13 cellular contexts compared by ENCODE assay signal in the genomic region with DNA sequence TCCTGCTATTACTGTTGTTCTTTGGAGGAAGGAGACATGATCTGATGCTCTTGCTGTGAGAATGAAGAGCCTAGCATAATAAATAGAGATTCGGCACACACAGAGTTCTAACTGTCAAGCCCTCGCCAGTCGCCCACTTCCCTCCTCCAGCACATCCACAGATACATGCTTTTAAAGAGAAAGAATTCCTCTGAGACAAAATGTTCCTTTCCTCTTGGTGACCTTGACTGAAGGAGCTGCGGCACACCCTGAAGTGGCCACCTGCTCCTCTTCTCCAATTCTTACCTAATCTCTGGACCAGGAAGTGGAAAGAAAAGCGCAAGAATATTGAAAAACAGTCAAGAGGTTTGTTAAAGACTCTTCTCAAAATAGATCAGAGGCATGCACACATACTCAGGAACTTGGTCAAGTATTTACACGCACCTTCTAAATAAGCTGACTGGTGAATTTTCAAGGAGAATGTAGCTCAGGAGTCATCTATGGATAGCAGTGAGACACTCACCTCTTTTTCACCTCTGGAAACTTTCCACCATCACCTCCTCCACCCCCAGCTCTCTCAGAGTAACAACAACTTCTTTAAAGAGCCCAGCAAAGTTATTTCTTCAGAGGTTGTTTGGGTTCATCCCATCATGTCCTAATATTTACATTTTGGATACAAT.
"Had no signal": no experiment of that assay in that cellular context is flagged by ENCODE, and none has a peak within 500 bp of the region (broad histone marks: within the 10 kb centered on the region; RNA-seq: fewer than 3 reads in every experiment).

No MANE protein-coding gene starts in this region.

- DNase-seq: activated CD4-positive, alpha-beta T cell treated with anti-CD3 and anti-CD28 coated beads, Interleukin-2, amount 50 U/mL, for 48 hours; activated CD4-positive, CD25-positive, alpha-beta regulatory T cell treated with anti-CD3 and anti-CD28 coated beads, Interleukin-2, amount 50 U/mL, for 72 hours; activated effector memory CD4-positive, alpha-beta T cell treated with anti-CD3 and anti-CD28 coated beads, Interleukin-2, amount 50 U/mL, for 16 hours; activated T-cell treated with anti-CD3 and anti-CD28 coated beads, Interleukin-2, amount 50 U/mL, for 4 hours; amniotic stem cell; glutamatergic neuron; right cardiac atrium had no signal

- H3K36me3 Mint-ChIP-seq: activated naive CD4-positive, alpha-beta T cell treated with anti-CD3 and anti-CD28 coated beads, Interleukin-2, amount 50 U/mL, for 72 hours; stimulated activated effector memory CD8-positive, alpha-beta T cell treated with anti-CD3 and anti-CD28 coated beads, Interleukin-12 subunit alpha, Interleukin-12 subunit beta, amount 100 ng/mL, for 72 hours had no signal

- H3K9me3 ChIP-seq: esophagus muscularis mucosa, tibial nerve had no signal

- H3K27ac Mint-ChIP-seq: activated naive CD4-positive, alpha-beta T cell treated with anti-CD3 and anti-CD28 coated beads, Interleukin-2, amount 50 U/mL, for 72 hours; brain; stimulated activated effector memory CD8-positive, alpha-beta T cell treated with anti-CD3 and anti-CD28 coated beads, Interleukin-12 subunit alpha, Interleukin-12 subunit beta, amount 100 ng/mL, for 72 hours had no signal

- H3K4me1 ChIP-seq: esophagus muscularis mucosa, tibial nerve had no signal

- H3K4me3 ChIP-seq: esophagus muscularis mucosa, smooth muscle cell, tibial nerve had no signal

- H3K9me3 Mint-ChIP-seq: activated naive CD4-positive, alpha-beta T cell treated with anti-CD3 and anti-CD28 coated beads, Interleukin-2, amount 50 U/mL, for 72 hours; activated T-cell treated with anti-CD3 and anti-CD28 coated beads, Interleukin-2, amount 50 U/mL, for 4 hours; brain; stimulated activated effector memory CD8-positive, alpha-beta T cell treated with anti-CD3 and anti-CD28 coated beads, Interleukin-12 subunit alpha, Interleukin-12 subunit beta, amount 100 ng/mL, for 72 hours had no signal

- H3K27ac ChIP-seq: esophagus muscularis mucosa, tibial nerve had no signal

- ATAC-seq: activated naive CD4-positive, alpha-beta T cell treated with anti-CD3 and anti-CD28 coated beads, Interleukin-2, amount 50 U/mL, for 72 hours; activated T-cell treated with anti-CD3 and anti-CD28 coated beads, Interleukin-2, amount 50 U/mL, for 4 hours; stimulated activated effector memory CD8-positive, alpha-beta T cell treated with anti-CD3 and anti-CD28 coated beads, Interleukin-12 subunit alpha, Interleukin-12 subunit beta, amount 100 ng/mL, for 72 hours had no signal

- H3K4me1 Mint-ChIP-seq: stimulated activated effector memory CD8-positive, alpha-beta T cell treated with anti-CD3 and anti-CD28 coated beads, Interleukin-12 subunit alpha, Interleukin-12 subunit beta, amount 100 ng/mL, for 72 hours had no signal

- H3K4me3 Mint-ChIP-seq: activated T-cell treated with anti-CD3 and anti-CD28 coated beads, Interleukin-2, amount 50 U/mL, for 4 hours; brain; stimulated activated effector memory CD8-positive, alpha-beta T cell treated with anti-CD3 and anti-CD28 coated beads, Interleukin-12 subunit alpha, Interleukin-12 subunit beta, amount 100 ng/mL, for 72 hours had no signal

- H3K27me3 ChIP-seq: esophagus muscularis mucosa, tibial nerve had no signal

- H3K36me3 ChIP-seq: esophagus muscularis mucosa, tibial nerve had no signal
